In genomic region chr7:42906181-42906580, GRCh38 we compare ENCODE assay signal across 3 cellular contexts.
"Had no signal": no experiment of that assay in that cellular context is flagged by ENCODE, and none has a peak within 500 bp of the region (broad histone marks: within the 10 kb centered on the region; RNA-seq: fewer than 3 reads in every experiment).

No MANE protein-coding gene starts in this region.

- H3K4me3 ChIP-seq: GM12878 had no signal

- DNase-seq: GDM1, GF-D8 had no signal

- ATAC-seq: GM12878 had no signal
